In genomic region chr19:38514812-38515633, GRCh38 we compare ENCODE assay signal across 8 cellular contexts.
A peak's percentile ranks its signal among the peaks of the same experiment; 100 is the strongest.
DNase-seq lines count a peak whose midpoint lies in the region; ATAC-seq, FAIRE-seq and TF ChIP-seq lines count a peak whose summit lies in the region.

No MANE protein-coding gene starts in this region.

- no peaks in the 10 kb centered on the region for H3K9me3 ChIP-seq in HepG2 (ENCODE audit: low read length)

- H3K36me3 Mint-ChIP-seq in activated CD4-positive, alpha-beta T cell treated with anti-CD3 and anti-CD28 coated beads for 36 hours (ENCODE audit: low read depth) = no peaks in the 10 kb centered on the region

- peaks cover 8% of the 10 kb centered on the region for H3K4me1 ChIP-seq in HepG2 (ENCODE audit: insufficient read depth, low read length)

- no peak overlapping the region for H3K27ac ChIP-seq in HepG2 (ENCODE audit: extremely low read length, insufficient read depth, low read length)

- TF ChIP-seq CTCF in AG04449 (IDR thresholded peaks at IDR 0.05; ENCODE audit: insufficient read depth, low read length, missing control alignments) (peak; percentile 90), HepG2 (CRISPR knock-in tag; IDR thresholded peaks at IDR 0.05) (peak; percentile 93)

- CTCF ChIA-PET in AG04449 (lab: Yijun Ruan, JAX) (interaction anchor here (0.6 to 5.7 kb wide), 30 partner anchors 9 to 445 kb away, joined by 3 to 65 read pairs (median 3); partner anchors contain the start of genes EIF3K, FAM98C, MRPS12 and SARS2), HepG2 (lab: Yijun Ruan, JAX; ENCODE audit: low intra/inter-chr PET ratio, low total read pairs) (interaction anchor here (0.8 to 1.2 kb wide), 2 partner anchors 119 to 373 kb away, joined by 5 to 6 read pairs; no protein-coding TSS in a partner anchor)
- CTCF ChIA-PET in activated CD4-positive, alpha-beta T cell treated with anti-CD3 and anti-CD28 coated beads for 36 hours (lab: Charles Lee) = interaction anchor here (0.6 to 2.4 kb wide), 17 partner anchors 8 to 418 kb away, joined by 3 to 16 read pairs (median 4); partner anchors contain the start of genes ACTN4, FAM98C and MAP4K1

- H3K4me3 ChIP-seq in AG04449 (ENCODE audit: low read depth, low read length) = no peak overlapping the region
- H3K4me3 ChIP-seq in HepG2 (replicated peaks in 1 of 3; ENCODE audit: insufficient read depth in 1 of 3, low read depth in 2 of 3, low read length in 3 of 3) = peak overlapping the region in 1 of 3 experiments; percentile 41; a peak in 1 of 6 replicates

- TF ChIP-seq POLR2A in HepG2 (IDR thresholded peaks at IDR 0.05; ENCODE audit: insufficient read depth in 1 of 2, low read depth in 2 of 2, low read length in 2 of 2) = no peak

- no peak overlapping the region for H3K4me3 Mint-ChIP-seq in activated CD4-positive, alpha-beta T cell treated with anti-CD3 and anti-CD28 coated beads for 36 hours

- in situ Hi-C loops in HepG2 (cut with HindIII; ENCODE audit: extremely low pct_ligation_motif_present, low pct_unique_long_range_greater_than_20kb) = no loop called here

- BruUV-seq in HepG2 (replicated peaks; lab: Mats Ljungman, UMichigan) = no TSS peak

- 17% methylated on average over 21 of the region's 32 CpGs for WGBS in HepG2 (ENCODE audit: low lambda C conversion rate)

- intact Hi-C loops in activated CD4-positive, alpha-beta T cell treated with anti-CD3 and anti-CD28 coated beads for 36 hours (cut with DNase I, micrococcal nuclease) = loop anchor here (1.0 to 5.0 kb wide), 6 partner anchors 24 to 415 kb away; partner anchors contain the start of genes EIF3K (in 1 of the 2), FAM98C (in 1 of the 2), MRPS12 (in 1 of the 2) and SARS2 (in 1 of the 2)
- intact Hi-C loops in HepG2 (cut with micrococcal nuclease; ENCODE audit: unreplicated experiment) = no loop called here

- FAIRE-seq in HepG2 (lab: Jason Lieb, UNC) = no peak

- H3K9me3 Mint-ChIP-seq in activated CD4-positive, alpha-beta T cell treated with anti-CD3 and anti-CD28 coated beads for 36 hours (ENCODE audit: low read depth) = no peaks in the 10 kb centered on the region

- H4K20me1 ChIP-seq in HepG2 (ENCODE audit: insufficient read depth, low read length) = no peaks in the 10 kb centered on the region

- H3K9ac ChIP-seq in HepG2 (ENCODE audit: insufficient read depth, low read depth, low read length) = no peak overlapping the region

- peaks cover 16% of the 10 kb centered on the region for H3K4me1 Mint-ChIP-seq in activated CD4-positive, alpha-beta T cell treated with anti-CD3 and anti-CD28 coated beads for 36 hours

- no peak overlapping the region for H2AFZ ChIP-seq in HepG2 (ENCODE audit: low read length)

- H3K79me2 ChIP-seq in HepG2 (ENCODE audit: insufficient read depth, low read length) = no peaks in the 10 kb centered on the region

- H3K27me3 Mint-ChIP-seq in activated CD4-positive, alpha-beta T cell treated with anti-CD3 and anti-CD28 coated beads for 36 hours = no peaks in the 10 kb centered on the region

- POLR2A ChIA-PET in AG04449 (lab: Yijun Ruan, JAX) (no interaction called here), HepG2 (lab: Yijun Ruan, JAX) (interaction anchor here (1.0 kb wide), 1 partner anchor 104 kb away, joined by 4 read pairs; the partner anchor contains the start of gene EIF3K)
- POLR2A ChIA-PET in activated CD4-positive, alpha-beta T cell treated with anti-CD3 and anti-CD28 coated beads for 36 hours (lab: Charles Lee) = interaction anchor here (0.8 to 1.2 kb wide), 2 partner anchors 8 to 104 kb away, joined by 3 read pairs; partner anchors contain the start of gene EIF3K

- peak; percentile 58 for ATAC-seq in GM18907 (IDR thresholded peaks at IDR 0.05; ENCODE audit: unreplicated experiment)
- peak; percentile 96 for ATAC-seq in activated CD4-positive, alpha-beta T cell treated with anti-CD3 and anti-CD28 coated beads for 36 hours
- ATAC-seq in HepG2 = peak; percentile 89
- ATAC-seq in GM19035 (IDR thresholded peaks at IDR 0.05; ENCODE audit: unreplicated experiment) = no peak

- DNase-seq in AG04449 (ENCODE audit: low read depth, low spot score) (no peak), NCI-H2171 treated with DMSO at 0.1 percent for 48 hours (lab: John Stamatoyannopoulos, UW) (peak; percentile 57), cerebellum (ENCODE audit: low spot score) (peak; percentile 78), HepG2 (ENCODE audit: low spot score) (peak; percentile 35)
- peak; percentile 88 for DNase-seq in activated CD4-positive, alpha-beta T cell treated with anti-CD3 and anti-CD28 coated beads for 36 hours
- peak; percentile 54 to 74 (median 66) for DNase-seq in stimulated activated CD4-positive, alpha-beta T cell treated with anti-CD3 and anti-CD28 coated beads, TNF-alpha, amount 100 ng/mL, for 24 hours (ENCODE audit: low read depth in 3 of 3)

- peak; percentile 87 for TF ChIP-seq RAD21 in HepG2 (CRISPR knock-in tag; IDR thresholded peaks at IDR 0.05)

- H3K27ac Mint-ChIP-seq in activated CD4-positive, alpha-beta T cell treated with anti-CD3 and anti-CD28 coated beads for 36 hours = peak overlapping the region; percentile 42

- H3K4me2 ChIP-seq in HepG2 (ENCODE audit: low read depth, low read length) = peak overlapping the region; percentile 61

- peaks cover 0 to 1% of the 10 kb centered on the region in 2 experiments; a peak in 3 of 5 replicates for H3K27me3 ChIP-seq in HepG2 (ENCODE audit: control insufficient read depth in 1 of 2, insufficient read depth in 2 of 2, low read length in 2 of 2)

- H3K36me3 ChIP-seq in HepG2 (replicated peaks in 1 of 2; ENCODE audit: control insufficient read depth in 1 of 2, insufficient read depth in 2 of 2, low read length in 2 of 2) = no peaks in the 10 kb centered on the region

- TF ChIP-seq EP300 in HepG2 (IDR thresholded peaks at IDR 0.05; ENCODE audit: low read depth in 2 of 2, low read length in 2 of 2) (no peak), HepG2 (CRISPR knock-in tag; IDR thresholded peaks at IDR 0.05; ENCODE audit: borderline replicate concordance) (no peak)

TF ChIP-seq in HepG2, 621 proteins besides CTCF, POLR2A, EP300 and RAD21 (continues in another document):
- TF ChIP-seq SALL1 (CRISPR knock-in tag; IDR thresholded peaks at IDR 0.05) (peak; percentile 39; the same call in 1 of the 2 replicates), ZFY (CRISPR knock-in tag; IDR thresholded peaks at IDR 0.05) (0 out of 2 replicates have a peak, but pooled peaks have one; percentile 10), TMF1 (CRISPR knock-in tag; IDR thresholded peaks at IDR 0.05; ENCODE audit: low read depth) (no peak), ZFX (CRISPR knock-in tag; IDR thresholded peaks at IDR 0.05; ENCODE audit: low read depth) (peak; percentile 51; the same call in 1 of the 2 replicates), ELK4 (CRISPR knock-in tag; IDR thresholded peaks at IDR 0.05; ENCODE audit: borderline replicate concordance) (no peak), CENPBD1 (CRISPR knock-in tag; IDR thresholded peaks at IDR 0.05; ENCODE audit: borderline replicate concordance, low read depth) (no peak), HNRNPUL1 (IDR thresholded peaks at IDR 0.05; ENCODE audit: low read depth, low read length) (no peak), HNRNPL (IDR thresholded peaks at IDR 0.05; ENCODE audit: low read depth, low read length) (0 out of 2 replicates have a peak, but pooled peaks have one; percentile 49), MXD1 (CRISPR knock-in tag; IDR thresholded peaks at IDR 0.05) (no peak), ZSCAN21 (CRISPR knock-in tag; IDR thresholded peaks at IDR 0.05; ENCODE audit: borderline replicate concordance) (no peak), ZNF746 (CRISPR knock-in tag; IDR thresholded peaks at IDR 0.05) (no peak), NKX3-1 (CRISPR knock-in tag; IDR thresholded peaks at IDR 0.05) (no peak), ZNF280D (CRISPR knock-in tag; IDR thresholded peaks at IDR 0.05) (no peak), MAFF (IDR thresholded peaks at IDR 0.05; ENCODE audit: low read depth, low read length) (no peak)
